ENCODE assay signal across 1 cellular context in genomic region chr21:42234464-42235241, GRCh38.
TF ChIP-seq lines count a peak whose summit lies in the region.

No MANE protein-coding gene starts in this region.

TF ChIP-seq in H1, 55 proteins besides CTCF, POLR2A, EP300 and RAD21 (continued from another document):
- TF ChIP-seq RBBP5 (IDR thresholded peaks at IDR 0.05; ENCODE audit: borderline replicate concordance, low read depth, low read length) (peak; percentile 20; the same call in 1 of the 2 replicates), JUN (IDR thresholded peaks at IDR 0.05; ENCODE audit: low read depth, low read length) (no peak), RXRA (IDR thresholded peaks at IDR 0.05; ENCODE audit: insufficient read depth, low read depth, low read length) (peak; percentile 91)
